Comparison of ENCODE assay signal across 8 cellular contexts in genomic region chr6:144582939-144583613, GRCh38.
DNase-seq lines count a peak whose midpoint lies in the region; ATAC-seq and TF ChIP-seq lines count a peak whose summit lies in the region.

No MANE protein-coding gene starts in this region.

- H3K4me1 Mint-ChIP-seq in Caco-2 (ENCODE audit: low read depth, unreplicated experiment) (peaks cover 16% of the 10 kb centered on the region), brain (peaks cover 43% of the 10 kb centered on the region)

- H3K4me3 Mint-ChIP-seq in Caco-2 (ENCODE audit: unreplicated experiment) (no peak overlapping the region), brain (peak overlapping the region; percentile 42 to 85 (median 82))

- POLR2A ChIA-PET in Caco-2 (lab: Charles Lee): no interaction called here

- H3K4me1 ChIP-seq in Caco-2: no peaks in the 10 kb centered on the region

- no peak for TF ChIP-seq CTCF in Caco-2 (IDR thresholded peaks at IDR 0.05; ENCODE audit: insufficient read depth in 1 of 2, low read depth in 1 of 2, low read length in 1 of 2, severe bottlenecking in 1 of 2, unreplicated experiment in 1 of 2)
- TF ChIP-seq CTCF in brain (conservative IDR thresholded peaks at IDR 0.05): no peak
- TF ChIP-seq CTCF in coronary artery (IDR thresholded peaks at IDR 0.05): no peak

- no peaks in the 10 kb centered on the region for H3K27me3 Mint-ChIP-seq in Caco-2 (ENCODE audit: insufficient read depth, unreplicated experiment)
- no peaks in the 10 kb centered on the region for H3K27me3 Mint-ChIP-seq in brain

- H3K9me3 ChIP-seq in Caco-2: no peaks in the 10 kb centered on the region

- no peaks in the 10 kb centered on the region for H3K9me3 Mint-ChIP-seq in Caco-2 (ENCODE audit: unreplicated experiment)
- no peaks in the 10 kb centered on the region for H3K9me3 Mint-ChIP-seq in brain

- no peaks in the 10 kb centered on the region for H3K36me3 ChIP-seq in Caco-2 (ENCODE audit: control insufficient read depth, insufficient read depth, low read length)

- no peaks in the 10 kb centered on the region for H3K27me3 ChIP-seq in Caco-2 (replicated peaks; ENCODE audit: control insufficient read depth, insufficient read depth, low read length)

- intact Hi-C loops in Caco-2 (cut with micrococcal nuclease; ENCODE audit: unreplicated experiment): loop anchor here (5.0 to 10.0 kb wide), 3 partner anchors 629 to 1119 kb away; no protein-coding TSS in a partner anchor

- BruUV-seq in Caco-2 (replicated peaks; lab: Mats Ljungman, UMichigan): no TSS peak

- peak; percentile 94 for ATAC-seq in GM19467 (IDR thresholded peaks at IDR 0.05; ENCODE audit: unreplicated experiment)
- peak; percentile 89 for ATAC-seq in HG03521 (IDR thresholded peaks at IDR 0.05; ENCODE audit: unreplicated experiment)
- peak; percentile 49 for ATAC-seq in left lobe of liver

- no peak for DNase-seq in Caco-2
- DNase-seq in T follicular helper cell (ENCODE audit: low read depth): peak; percentile 3
- DNase-seq in left lobe of liver (ENCODE audit: low spot score): no peak
- DNase-seq in stimulated activated CD8-positive, alpha-beta memory T cell treated with anti-CD3 and anti-CD28 coated beads, Interleukin-4, amount 100 ng/mL, for 24 hours (ENCODE audit: low read depth): peak; percentile 15
- DNase-seq in coronary artery (ENCODE audit: low spot score): no peak

- H3K4me3 ChIP-seq in Caco-2 (ENCODE audit: low read depth, low read length) (no peak overlapping the region), coronary artery (no peak overlapping the region)

- H3K27ac Mint-ChIP-seq in Caco-2 (ENCODE audit: unreplicated experiment): peak overlapping the region; percentile 42
- peak overlapping the region; percentile 1 to 68 (median 29) for H3K27ac Mint-ChIP-seq in brain

- CTCF ChIA-PET in Caco-2 (lab: Charles Lee): no interaction called here

- peaks cover 57% of the 10 kb centered on the region for H3K36me3 Mint-ChIP-seq in Caco-2 (ENCODE audit: insufficient read depth, unreplicated experiment)
- peaks cover 6% of the 10 kb centered on the region for H3K36me3 Mint-ChIP-seq in brain

- no peak overlapping the region for H3K27ac ChIP-seq in coronary artery

Comparison
In these comparisons a context has a peak if more than half of its experiments do, and no peak if none do; other contexts are left out.
1. DNase-seq: peak in T follicular helper cell (single experiment) and stimulated activated CD8-positive, alpha-beta memory T cell treated with anti-CD3 and anti-CD28 coated beads, Interleukin-4, amount 100 ng/mL, for 24 hours (single experiment); none in Caco-2 (0 of 2), left lobe of liver (single experiment) and coronary artery (single experiment).
2. Peak in every context shown above with its lines, with median percentiles within 50 percentile points of each other: ATAC-seq.